8 cellular contexts compared by ENCODE assay signal in genomic region chr4:13656569-13656988, GRCh38. TPM values are rescaled to one million over a fixed set of nuclear protein-coding genes. Genes with fewer than 3 reads are reported as not detected.
DNase-seq lines count a peak whose midpoint lies in the region; ATAC-seq and TF ChIP-seq lines count a peak whose summit lies in the region.

No MANE protein-coding gene starts in this region.

- H3K27ac Mint-ChIP-seq in activated T-helper 2 cell treated with anti-CD3 and anti-CD28 coated beads, Interferon-gamma antibody, Interleukin-2, Interleukin-4, amounts not matched to agents 10 μg/mL and 5 μg/mL and 100 μg/mL, durations not matched to agents 14 hours and 24 hours and 36 hours = peak overlapping the region; percentile 69

- in situ Hi-C loops in G401 (cut with HindIII; ENCODE audit: low sequenced_read_pairs) = no loop called here

- H3K9me2 ChIP-seq in PC-3 (replicated peaks; ENCODE audit: low read length) = no peaks in the 10 kb centered on the region

- H3K4me2 ChIP-seq in PC-3 (ENCODE audit: low read length) = peak overlapping the region; percentile 84

- H3K4me1 ChIP-seq in PC-3 (ENCODE audit: insufficient read depth, low read length) (peaks cover 33% of the 10 kb centered on the region), neutrophil (ENCODE audit: control insufficient read depth in 1 of 2, insufficient read depth in 1 of 2, low read depth in 1 of 2, low read length in 1 of 2) (peaks cover 4 to 5% of the 10 kb centered on the region in 2 experiments), stomach (peaks cover 0 to 16% (median 11%) of the 10 kb centered on the region in 4 donors)

- intact Hi-C loops in PC-3 (cut with micrococcal nuclease) (loop anchor here (1.0 to 10.0 kb wide), 10 partner anchors 44 to 1508 kb away; partner anchors contain the start of gene CPEB2), stomach (cut with DNase I; ENCODE audit: low total_unique reads) (no loop called here)
- intact Hi-C loops in activated T-helper 2 cell treated with anti-CD3 and anti-CD28 coated beads, Interferon-gamma antibody, Interleukin-2, Interleukin-4, amounts not matched to agents 10 μg/mL and 5 μg/mL and 100 μg/mL, durations not matched to agents 14 hours and 24 hours and 36 hours (cut with micrococcal nuclease) = loop anchor here (2.0 to 10.0 kb wide), 5 partner anchors 598 to 1578 kb away; no protein-coding TSS in a partner anchor

- H3K9me3 Mint-ChIP-seq in activated T-helper 2 cell treated with anti-CD3 and anti-CD28 coated beads, Interferon-gamma antibody, Interleukin-2, Interleukin-4, amounts not matched to agents 10 μg/mL and 5 μg/mL and 100 μg/mL, durations not matched to agents 14 hours and 24 hours and 36 hours = no peaks in the 10 kb centered on the region

- H3K27ac ChIP-seq in PC-3 (ENCODE audit: low read length) (peak overlapping the region; percentile 83), neutrophil (no peak overlapping the region), stomach (no peak overlapping the region)

- peaks cover 13% of the 10 kb centered on the region for H3K4me1 Mint-ChIP-seq in activated T-helper 2 cell treated with anti-CD3 and anti-CD28 coated beads, Interferon-gamma antibody, Interleukin-2, Interleukin-4, amounts not matched to agents 10 μg/mL and 5 μg/mL and 100 μg/mL, durations not matched to agents 14 hours and 24 hours and 36 hours (ENCODE audit: low read depth)

- no peaks in the 10 kb centered on the region for H3K79me2 ChIP-seq in PC-3 (ENCODE audit: low read length)

- POLR2A ChIA-PET in PC-3 (lab: Charles Lee; ENCODE audit: unreplicated experiment) = interaction anchor here (0.6 to 0.7 kb wide), 3 partner anchors 14 to 202 kb away, joined by 4 to 8 read pairs (median 4); no protein-coding TSS in a partner anchor

- H3K36me3 Mint-ChIP-seq in activated T-helper 2 cell treated with anti-CD3 and anti-CD28 coated beads, Interferon-gamma antibody, Interleukin-2, Interleukin-4, amounts not matched to agents 10 μg/mL and 5 μg/mL and 100 μg/mL, durations not matched to agents 14 hours and 24 hours and 36 hours (ENCODE audit: low read depth) = no peaks in the 10 kb centered on the region

- H3K9me3 ChIP-seq in PC-3 (ENCODE audit: low read length) (no peaks in the 10 kb centered on the region), neutrophil (no peaks in the 10 kb centered on the region), stomach (no peaks in the 10 kb centered on the region)

- TF ChIP-seq EP300 in stomach (IDR thresholded peaks at IDR 0.05) = no peak

- H4K20me1 ChIP-seq in PC-3 (ENCODE audit: low read length) = no peaks in the 10 kb centered on the region

- ATAC-seq in HG03432 (IDR thresholded peaks at IDR 0.05; ENCODE audit: unreplicated experiment) (peak; percentile 23), PC-3 (peak; percentile 29; the same call in 1 of the 2 replicates)

- H3K9ac ChIP-seq in PC-3 (ENCODE audit: low read length) = peak overlapping the region; percentile 73

- CTCF ChIA-PET in PC-3 (lab: Charles Lee) = interaction anchor here (0.7 to 1.3 kb wide), 2 partner anchors 24 to 251 kb away, joined by 3 to 4 read pairs; no protein-coding TSS in a partner anchor

- DNase-seq in G401 (ENCODE audit: low spot score) = peak; percentile 67
- DNase-seq in PC-3 = peak; percentile 67
- DNase-seq in activated T-helper 2 cell treated with anti-CD3 and anti-CD28 coated beads, Interferon-gamma antibody, Interleukin-2, Interleukin-4, amounts not matched to agents 10 μg/mL and 5 μg/mL and 100 μg/mL, durations not matched to agents 14 hours and 24 hours and 36 hours (ENCODE audit: low spot score) = peak; percentile 34
- peak; percentile 65 for DNase-seq in fibroblast of the conjunctiva (ENCODE audit: low read depth)
- peak; percentile 59 for DNase-seq in stomach
- DNase-seq in islet precursor cell = no peak

- peak; percentile 79 for TF ChIP-seq CTCF in PC-3 (conservative IDR thresholded peaks at IDR 0.05; ENCODE audit: low read depth, low read length)
- TF ChIP-seq CTCF in neutrophil (IDR thresholded peaks at IDR 0.05) = peak; percentile 70
- TF ChIP-seq CTCF in stomach (IDR thresholded peaks at IDR 0.05) = peak in 5 of 7 experiments; percentile 59 to 75 (median 72)

- H3K36me3 ChIP-seq in PC-3 (ENCODE audit: low read depth, low read length) (no peaks in the 10 kb centered on the region), neutrophil (no peaks in the 10 kb centered on the region), stomach (no peaks in the 10 kb centered on the region)

- H3K4me3 Mint-ChIP-seq in activated T-helper 2 cell treated with anti-CD3 and anti-CD28 coated beads, Interferon-gamma antibody, Interleukin-2, Interleukin-4, amounts not matched to agents 10 μg/mL and 5 μg/mL and 100 μg/mL, durations not matched to agents 14 hours and 24 hours and 36 hours (ENCODE audit: low read depth) = peak overlapping the region; percentile 52

- H3K27me3 ChIP-seq in PC-3 (ENCODE audit: low read length) (no peaks in the 10 kb centered on the region), neutrophil (peaks cover 6% of the 10 kb centered on the region), stomach (no peaks in the 10 kb centered on the region)

- no TSS peak for BruUV-seq in PC-3 (replicated peaks; lab: Mats Ljungman, UMichigan)

- H3K27me3 Mint-ChIP-seq in activated T-helper 2 cell treated with anti-CD3 and anti-CD28 coated beads, Interferon-gamma antibody, Interleukin-2, Interleukin-4, amounts not matched to agents 10 μg/mL and 5 μg/mL and 100 μg/mL, durations not matched to agents 14 hours and 24 hours and 36 hours (ENCODE audit: low read depth) = peaks cover 7% of the 10 kb centered on the region

- H2AFZ ChIP-seq in PC-3 (ENCODE audit: low read length) = peak overlapping the region; percentile 75

- H3F3A ChIP-seq in PC-3 (ENCODE audit: low read length, unreplicated experiment) = no peaks in the 10 kb centered on the region

- WGBS in stomach, 5 donors = 2 to 5% (median 5%) methylated on average over 9 of the region's 9 CpGs

- H3K4me3 ChIP-seq in PC-3 (ENCODE audit: low read length) = peak overlapping the region; percentile 68
- no peak overlapping the region for H3K4me3 ChIP-seq in neutrophil (ENCODE audit: low read depth in 1 of 2, low read length in 1 of 2)
- peak overlapping the region in 3 of 4 donors; percentile 12 to 30 (median 21) for H3K4me3 ChIP-seq in stomach

- no peak for TF ChIP-seq POLR2A in stomach (IDR thresholded peaks at IDR 0.05)

RNA-seq across cellular contexts. Expression of gene BOD1L1, which starts 29.1 kb away (rescaled TPM):
- 7.3 and 10.3 TPM in 2 replicates for total RNA-seq in G401 (2014; rRNA removed; shearing (Covaris generic))
- total RNA-seq in PC-3 (2014; rRNA removed) (22.0 and 27.2 TPM in 2 replicates), stomach (10 to 100 TPM; 28.4 to 61.7 (median 46.9) TPM)
- 41.5 and 42.2 TPM in 2 replicates for total RNA-seq in activated T-helper 2 cell treated with anti-CD3 and anti-CD28 coated beads, Interferon-gamma antibody, Interleukin-2, Interleukin-4, amounts not matched to agents 10 μg/mL and 5 μg/mL and 100 μg/mL, durations not matched to agents 14 hours and 24 hours and 36 hours
- 10 to 100 TPM in 1 of 3 donors, 1 to 10 TPM in 2; 8.2 to 11.8 (median 8.4) TPM for polyA plus RNA-seq in stomach

Comparison
In these comparisons a context has a peak if more than half of its experiments do, and no peak if none do; other contexts are left out.
1. H3K4me3 ChIP-seq: peak in PC-3 (single experiment) and stomach (3 of 4); none in neutrophil (0 of 2).
2. Peak in every context shown above with its lines, with median percentiles within 50 percentile points of each other: CTCF ChIP-seq.